ENCODE assay signal across 11 cellular contexts in the genomic region with DNA sequence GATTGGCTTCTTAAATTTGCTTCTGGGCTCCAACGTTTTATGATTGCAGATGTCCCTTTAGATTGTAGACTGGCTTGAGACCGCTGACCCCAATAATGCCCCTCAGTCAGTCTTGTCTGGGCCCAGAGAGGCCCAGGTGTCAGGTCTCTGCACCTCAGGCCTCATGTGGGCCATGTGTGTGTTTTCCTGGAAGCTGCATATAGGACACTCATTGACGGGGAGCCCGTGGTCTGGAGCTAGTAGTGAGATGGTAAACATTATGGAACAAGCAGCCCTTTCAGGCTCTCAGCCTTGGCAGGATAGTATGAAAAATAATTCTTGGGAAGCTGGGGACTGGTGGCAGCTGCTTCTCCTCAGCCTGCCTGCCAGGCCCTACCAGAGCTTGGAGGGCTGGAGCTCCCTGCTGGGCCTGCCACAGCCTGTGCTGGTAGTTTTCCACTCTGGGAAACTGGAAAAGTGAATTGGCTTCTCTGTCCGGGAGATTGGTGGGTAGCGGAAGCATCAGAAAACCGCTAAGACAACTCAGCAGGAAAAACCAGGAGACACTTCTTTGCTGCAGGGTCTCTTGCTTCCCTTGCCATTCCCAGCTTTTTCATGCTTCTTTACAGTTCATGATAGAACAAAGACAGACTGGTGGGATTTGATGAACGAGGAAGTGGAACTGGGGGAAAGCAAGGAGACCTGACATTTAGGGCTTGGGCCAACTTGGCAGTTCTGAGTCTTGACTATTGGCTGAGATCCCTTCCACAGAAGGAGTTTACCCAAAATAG. TPM values are rescaled to one million over a fixed set of nuclear protein-coding genes. Genes with fewer than 3 reads are reported as not detected.
DNase-seq lines count a peak whose midpoint lies in the region; ATAC-seq and TF ChIP-seq lines count a peak whose summit lies in the region.
"Had no signal": no experiment of that assay in that cellular context is flagged by ENCODE, and none has a peak within 500 bp of the region (broad histone marks: within the 10 kb centered on the region; RNA-seq: fewer than 3 reads in every experiment).

No MANE protein-coding gene starts in this region.

- TF ChIP-seq EP300 in upper lobe of left lung (IDR thresholded peaks at IDR 0.05) = no peak

- no peaks in the 10 kb centered on the region for H3K9me3 ChIP-seq in mucosa of rectum (ENCODE audit: control insufficient read depth in 2 of 2, low read length in 2 of 2)
- H3K9me3 ChIP-seq in upper lobe of left lung = no peaks in the 10 kb centered on the region

- ATAC-seq in upper lobe of left lung (ENCODE audit: low FRiP score in 2 of 2) (peak in 1 of 2 donors; percentile 24), GM19328 (IDR thresholded peaks at IDR 0.05; ENCODE audit: unreplicated experiment) (no peak), HG02870 (IDR thresholded peaks at IDR 0.05; ENCODE audit: unreplicated experiment) (no peak)
- ATAC-seq: Panc1 had no signal

- DNase-seq in fibroblast of the aortic adventitia (ENCODE audit: low read depth) (peak; percentile 32), upper lobe of left lung (no peak), NCI-H1694 treated with DMSO at 0.1 percent for 48 hours (lab: John Stamatoyannopoulos, UW) (no peak)
- DNase-seq: NCI-H187; stimulated activated CD4-positive, alpha-beta T cell treated with anti-CD3 and anti-CD28 coated beads, Interleukin-4, amount 100 ng/mL, for 1 hour; WERI-Rb-1 had no signal

- no peak for TF ChIP-seq CTCF in VCaP (conservative IDR thresholded peaks at IDR 0.05)
- TF ChIP-seq CTCF in fibroblast of the aortic adventitia (IDR thresholded peaks at IDR 0.05; ENCODE audit: insufficient read depth, low read length) = no peak
- TF ChIP-seq CTCF in upper lobe of left lung (IDR thresholded peaks at IDR 0.05) = no peak

- H3K4me3 ChIP-seq in fibroblast of the aortic adventitia (ENCODE audit: low read depth, low read length) (no peak overlapping the region), mucosa of rectum (ENCODE audit: low read length in 2 of 2) (no peak overlapping the region), upper lobe of left lung (no peak overlapping the region)

- TF ChIP-seq POLR2A in upper lobe of left lung (IDR thresholded peaks at IDR 0.05) = no peak

- WGBS in upper lobe of left lung, 2 donors = 70 to 76% methylated on average over 6 to 8 of the region's 8 CpGs

- H3K9ac ChIP-seq in mucosa of rectum (ENCODE audit: low read depth in 1 of 2, low read length in 2 of 2) = no peak overlapping the region

- H3K4me1 ChIP-seq in mucosa of rectum (ENCODE audit: control insufficient read depth in 2 of 2, insufficient read depth in 2 of 2, low read length in 2 of 2) = peaks cover 3 to 7% of the 10 kb centered on the region in 2 donors
- H3K4me1 ChIP-seq in upper lobe of left lung = peaks cover 0 to 6% (median 2%) of the 10 kb centered on the region in 4 donors

- H3K36me3 ChIP-seq in mucosa of rectum (ENCODE audit: control insufficient read depth in 2 of 2, insufficient read depth in 2 of 2, low read length in 2 of 2) (no peaks in the 10 kb centered on the region), upper lobe of left lung (no peaks in the 10 kb centered on the region)
- H3K36me3 ChIP-seq: WERI-Rb-1 had no signal

- H3K27ac ChIP-seq in VCaP = peak overlapping the region; percentile 79
- peak overlapping the region; percentile 9 to 24 for H3K27ac ChIP-seq in mucosa of rectum (ENCODE audit: low read depth in 2 of 2, low read length in 2 of 2)
- peak overlapping the region; percentile 44 to 66 (median 62) for H3K27ac ChIP-seq in upper lobe of left lung
- H3K27ac ChIP-seq: WERI-Rb-1 had no signal

- H3K27me3 ChIP-seq in mucosa of rectum (ENCODE audit: control insufficient read depth in 2 of 2, insufficient read depth in 2 of 2, low read length in 2 of 2) (no peaks in the 10 kb centered on the region), upper lobe of left lung (no peaks in the 10 kb centered on the region)

RNA-seq across cellular contexts. Expression of gene HSD17B7, which starts 57.8 kb away (rescaled TPM):
- total RNA-seq in fibroblast of the aortic adventitia (ENCODE audit: low replicate concordance) = 8.4 TPM in 2 replicates
- 10 to 100 TPM; 23.0 to 53.6 (median 33.7) TPM for total RNA-seq in upper lobe of left lung

Comparison
In these comparisons a context has a peak if more than half of its experiments do, and no peak if none do; other contexts are left out.
1. H3K27ac ChIP-seq: peak in every context shown above with its lines; median percentile 79 in VCaP; 62 in upper lobe of left lung; 16 in mucosa of rectum.